1 cellular context compared by ENCODE assay signal in the genomic region with DNA sequence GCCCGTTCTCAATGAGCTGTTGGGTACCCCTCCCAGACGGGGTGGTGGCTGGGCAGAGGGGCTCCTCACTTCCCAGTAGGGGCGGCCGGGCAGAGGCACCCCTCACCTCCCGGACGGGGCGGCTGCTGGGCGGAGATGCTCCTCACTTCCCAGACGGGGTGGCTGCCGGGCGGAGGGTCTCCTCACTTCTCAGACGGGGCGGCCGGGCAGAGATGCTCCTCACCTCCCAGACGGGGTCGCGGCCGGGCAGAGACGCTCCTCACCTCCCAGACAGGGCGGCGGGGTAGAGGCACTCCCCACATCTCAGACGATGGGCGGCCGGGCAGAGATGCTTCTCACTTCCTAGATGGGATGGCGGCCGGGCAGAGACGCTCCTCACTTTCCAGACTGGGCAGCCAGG. TPM values are rescaled to one million over a fixed set of nuclear protein-coding genes. Genes with fewer than 3 reads are reported as not detected.
"Had no signal": no experiment of that assay in that cellular context is flagged by ENCODE, and none has a peak within 500 bp of the region (broad histone marks: within the 10 kb centered on the region; RNA-seq: fewer than 3 reads in every experiment).

No MANE protein-coding gene starts in this region.

RNA-seq across cellular contexts. Expression of a gene that starts 57.2 kb away (rescaled TPM):
- total RNA-seq: natural killer cell treated with Interleukin-12 subunit alpha and Interleukin-12 subunit beta and Interleukin-15 and Interleukin-18, amount 100 ng/mL, for 72 hours had no signal
